ENCODE assay signal across 22 cellular contexts in the genomic region with DNA sequence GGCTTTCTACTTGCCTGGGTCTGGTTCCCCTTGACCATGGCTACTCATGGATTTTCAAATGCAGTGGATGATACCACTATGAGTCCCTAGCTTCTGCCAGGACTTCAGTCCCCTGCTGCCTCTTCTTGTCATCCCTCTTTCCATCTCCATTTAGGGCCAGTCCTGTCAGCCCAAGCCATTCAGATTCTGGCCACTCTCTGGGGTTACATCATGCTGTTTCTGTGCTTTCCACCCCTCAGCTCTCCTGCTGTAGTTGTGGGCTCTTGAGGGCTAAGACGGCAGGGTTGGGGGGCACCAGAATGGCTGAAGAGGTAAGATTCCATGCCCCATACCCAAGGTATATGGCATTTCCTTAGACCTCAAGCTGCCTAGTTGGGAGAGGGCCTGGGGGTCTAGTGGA. TPM values are rescaled to one million over a fixed set of nuclear protein-coding genes. Genes with fewer than 3 reads are reported as not detected.
DNase-seq lines count a peak whose midpoint lies in the region; ATAC-seq and TF ChIP-seq lines count a peak whose summit lies in the region.
"Had no signal": no experiment of that assay in that cellular context is flagged by ENCODE, and none has a peak within 500 bp of the region (broad histone marks: within the 10 kb centered on the region; RNA-seq: fewer than 3 reads in every experiment).

No MANE protein-coding gene starts in this region.

- H3K36me3 ChIP-seq in left ventricle myocardium inferior: no peaks in the 10 kb centered on the region
- no peaks in the 10 kb centered on the region for H3K36me3 ChIP-seq in osteoblast (ENCODE audit: insufficient read depth, low read length)
- no peaks in the 10 kb centered on the region for H3K36me3 ChIP-seq in upper lobe of right lung
- no peaks in the 10 kb centered on the region for H3K36me3 ChIP-seq in neural progenitor cell
- H3K36me3 ChIP-seq: BLaER1 had no signal

- no peaks in the 10 kb centered on the region for H4K20me1 ChIP-seq in osteoblast (ENCODE audit: insufficient read depth, low read length)
- no peaks in the 10 kb centered on the region for H4K20me1 ChIP-seq in neural progenitor cell (ENCODE audit: low read depth)
- H4K20me1 ChIP-seq: BLaER1 had no signal

- H3K4me3 ChIP-seq in left ventricle myocardium inferior (no peak overlapping the region), osteoblast (ENCODE audit: insufficient read depth, low read length) (no peak overlapping the region), upper lobe of right lung (no peak overlapping the region), neural progenitor cell (no peak overlapping the region)
- H3K4me3 ChIP-seq: BLaER1, GM12878, GM23248 had no signal

- peaks cover 76% of the 10 kb centered on the region for H3K27me3 ChIP-seq in left ventricle myocardium inferior (ENCODE audit: low read depth)
- H3K27me3 ChIP-seq in osteoblast (ENCODE audit: insufficient read depth, low read length): no peaks in the 10 kb centered on the region
- H3K27me3 ChIP-seq in upper lobe of right lung: peaks cover 14% of the 10 kb centered on the region
- H3K27me3 ChIP-seq in neural progenitor cell: no peaks in the 10 kb centered on the region
- H3K27me3 ChIP-seq: BLaER1 had no signal

- peaks cover 52% of the 10 kb centered on the region for H3K9me3 Mint-ChIP-seq in neural progenitor cell
- H3K9me3 Mint-ChIP-seq: CD8-positive, alpha-beta T cell had no signal

- H3K4me1 ChIP-seq in left ventricle myocardium inferior: peaks cover 7% of the 10 kb centered on the region
- no peaks in the 10 kb centered on the region for H3K4me1 ChIP-seq in osteoblast (ENCODE audit: insufficient read depth, low read length)
- no peaks in the 10 kb centered on the region for H3K4me1 ChIP-seq in upper lobe of right lung
- no peaks in the 10 kb centered on the region for H3K4me1 ChIP-seq in neural progenitor cell
- H3K4me1 ChIP-seq: BLaER1 had no signal

- H2AFZ ChIP-seq in osteoblast (ENCODE audit: low read length) (no peak overlapping the region), neural progenitor cell (replicated peaks) (no peak overlapping the region)
- H2AFZ ChIP-seq: GM23248 had no signal

- no peaks in the 10 kb centered on the region for H3K27me3 Mint-ChIP-seq in neural progenitor cell (ENCODE audit: insufficient read depth, low read depth)
- H3K27me3 Mint-ChIP-seq: CD4-positive, CD25-positive, alpha-beta regulatory T cell had no signal

- no peak overlapping the region for H3K4me2 ChIP-seq in osteoblast (ENCODE audit: insufficient read depth, low read length)
- no peak overlapping the region for H3K4me2 ChIP-seq in neural progenitor cell
- H3K4me2 ChIP-seq: BLaER1 had no signal

- no peak overlapping the region for H3K4me3 Mint-ChIP-seq in neural progenitor cell
- H3K4me3 Mint-ChIP-seq: B cell; CD4-positive, CD25-positive, alpha-beta regulatory T cell; CD8-positive, alpha-beta T cell; H9 had no signal

- no peak for ATAC-seq in upper lobe of right lung
- ATAC-seq: CD8-positive, alpha-beta T cell; GM12878; HCT116 had no signal

- intact Hi-C loops in cardiac septum (cut with DNase I) (no loop called here), left ventricle myocardium inferior (cut with micrococcal nuclease) (no loop called here), upper lobe of right lung (cut with DNase I) (no loop called here)

- H3K36me3 Mint-ChIP-seq in neural progenitor cell: no peaks in the 10 kb centered on the region
- H3K36me3 Mint-ChIP-seq: CD4-positive, CD25-positive, alpha-beta regulatory T cell; CD8-positive, alpha-beta T cell had no signal

- H3K4me1 Mint-ChIP-seq in neural progenitor cell: no peaks in the 10 kb centered on the region
- H3K4me1 Mint-ChIP-seq: B cell, H9 had no signal

- no peaks in the 10 kb centered on the region for H3F3A ChIP-seq in neural progenitor cell (ENCODE audit: low read depth)

- no peak for TF ChIP-seq CTCF in left ventricle myocardium inferior (IDR thresholded peaks at IDR 0.05; ENCODE audit: borderline replicate concordance)
- no peak for TF ChIP-seq CTCF in osteoblast (IDR thresholded peaks at IDR 0.05; ENCODE audit: extremely low read depth, low read depth, low read length)
- no peak for TF ChIP-seq CTCF in upper lobe of right lung (IDR thresholded peaks at IDR 0.05)
- no peak for TF ChIP-seq CTCF in neural progenitor cell (IDR thresholded peaks at IDR 0.05)

- DNase-seq in cardiac septum (ENCODE audit: low spot score) (peak; percentile 50), left ventricle myocardium inferior (no peak), osteoblast (ENCODE audit: insufficient read length, low spot score, missing footprints) (peak; percentile 50), upper lobe of right lung (peak; percentile 20), neural progenitor cell (ENCODE audit: low spot score) (no peak), T-helper 9 cell (no peak)
- DNase-seq in activated CD4-positive, alpha-beta T cell treated with anti-CD3 and anti-CD28 coated beads for 48 hours: no peak
- DNase-seq: CD4-positive, CD25-positive, alpha-beta regulatory T cell; CD8-positive, alpha-beta T cell; DMS 273 treated with DMSO at 0.1 percent for 48 hours; DMS79; EL; GDM1; GM23248; H9 had no signal

- H3K27ac ChIP-seq in left ventricle myocardium inferior (replicated peaks) (no peak overlapping the region), osteoblast (ENCODE audit: low read depth, low read length) (no peak overlapping the region), upper lobe of right lung (no peak overlapping the region), neural progenitor cell (no peak overlapping the region)
- H3K27ac ChIP-seq: 22Rv1, BLaER1, C4-2B, GM23248 had no signal

- H3K79me2 ChIP-seq in osteoblast (ENCODE audit: insufficient read depth, low read length) (no peaks in the 10 kb centered on the region), neural progenitor cell (ENCODE audit: low read depth) (no peaks in the 10 kb centered on the region)

- H3K9ac ChIP-seq in neural progenitor cell: no peak overlapping the region
- H3K9ac ChIP-seq: BLaER1, GM23248 had no signal

- H3K9me3 ChIP-seq in left ventricle myocardium inferior (replicated peaks): no peaks in the 10 kb centered on the region
- H3K9me3 ChIP-seq in osteoblast (ENCODE audit: low read depth, low read length): no peaks in the 10 kb centered on the region
- H3K9me3 ChIP-seq in upper lobe of right lung: no peaks in the 10 kb centered on the region
- peaks cover 3% of the 10 kb centered on the region for H3K9me3 ChIP-seq in neural progenitor cell (ENCODE audit: low read depth)

- no peak overlapping the region for H3K27ac Mint-ChIP-seq in neural progenitor cell
- H3K27ac Mint-ChIP-seq: B cell; CD4-positive, CD25-positive, alpha-beta regulatory T cell; CD8-positive, alpha-beta T cell; H9 had no signal

RNA-seq across cellular contexts. Expression of a gene that starts 13.2 kb away (rescaled TPM):
- total RNA-seq in cardiac septum: 0.13 TPM
- 0.08 TPM for total RNA-seq in left ventricle myocardium inferior
- 0.29 and 0.36 TPM in 2 replicates for total RNA-seq in osteoblast
- total RNA-seq in upper lobe of right lung: 0.29 TPM
- total RNA-seq in neural progenitor cell (ENCODE audit: low replicate concordance): not detected in 2 replicates
- total RNA-seq: GM12878, H1, H9 had no signal

Comparison
In these comparisons a context has a peak if more than half of its experiments do, and no peak if none do; other contexts are left out.
1. DNase-seq: peak in cardiac septum (single experiment), osteoblast (single experiment) and upper lobe of right lung (single experiment); none in left ventricle myocardium inferior (single experiment), activated CD4-positive, alpha-beta T cell treated with anti-CD3 and anti-CD28 coated beads for 48 hours (single experiment), neural progenitor cell (single experiment) and T-helper 9 cell (single experiment).